16 cellular contexts compared by ENCODE assay signal in the genomic region with DNA sequence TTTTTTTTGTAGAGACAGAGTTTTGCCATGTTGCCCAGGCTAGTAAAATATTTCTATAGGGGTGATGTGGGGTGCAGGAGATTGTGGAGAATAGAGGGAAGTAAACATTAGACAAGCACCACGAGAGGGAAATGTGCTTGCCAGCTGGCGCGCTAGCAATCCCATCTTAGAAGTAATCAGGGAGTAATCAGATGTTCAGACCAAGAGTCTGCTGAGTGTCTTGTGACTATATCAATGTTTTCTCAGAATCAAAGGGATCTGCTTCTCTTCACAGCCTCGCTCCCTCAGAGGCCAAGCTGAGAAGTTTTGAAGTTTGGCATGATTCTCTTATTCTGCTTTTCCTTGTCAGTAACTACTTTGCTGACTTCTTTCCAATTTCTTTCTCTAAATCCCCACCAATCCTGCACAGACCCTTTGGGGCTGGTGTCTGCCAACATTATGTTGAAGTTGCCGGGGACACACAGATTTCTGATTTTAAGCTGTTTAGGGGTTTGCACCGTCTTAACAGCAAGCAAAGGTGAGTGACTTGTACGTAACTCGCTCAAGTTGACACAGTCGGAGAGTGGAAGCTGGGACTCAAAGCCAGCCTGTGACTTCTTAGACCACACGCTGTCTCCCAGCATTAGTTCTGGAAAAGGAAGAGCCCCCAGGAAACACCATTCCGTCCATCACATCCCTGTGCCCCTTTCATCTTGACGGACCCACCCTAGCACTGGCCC. TPM values are rescaled to one million over a fixed set of nuclear protein-coding genes. Genes with fewer than 3 reads are reported as not detected.
A peak's percentile ranks its signal among the peaks of the same experiment; 100 is the strongest.
DNase-seq lines count a peak whose midpoint lies in the region; ATAC-seq and TF ChIP-seq lines count a peak whose summit lies in the region.
"Had no signal": no experiment of that assay in that cellular context is flagged by ENCODE, and none has a peak within 500 bp of the region (broad histone marks: within the 10 kb centered on the region; RNA-seq: fewer than 3 reads in every experiment).

No MANE protein-coding gene starts in this region.

- no peak for TF ChIP-seq CTCF in Caco-2 (IDR thresholded peaks at IDR 0.05; ENCODE audit: insufficient read depth in 1 of 2, low read depth in 1 of 2, low read length in 1 of 2, severe bottlenecking in 1 of 2, unreplicated experiment in 1 of 2)

- peaks cover 3% of the 10 kb centered on the region for H3K27me3 Mint-ChIP-seq in Caco-2 (ENCODE audit: insufficient read depth, unreplicated experiment)
- peaks cover 18% of the 10 kb centered on the region for H3K27me3 Mint-ChIP-seq in stimulated activated naive CD8-positive, alpha-beta T cell treated with anti-CD3 and anti-CD28 coated beads, Interleukin-15, amount 100 ng/mL, for 72 hours

- intact Hi-C loops in Caco-2 (cut with micrococcal nuclease; ENCODE audit: unreplicated experiment) (no loop called here), left ventricle myocardium superior (cut with micrococcal nuclease) (no loop called here)

- no peaks in the 10 kb centered on the region for H3K9me3 ChIP-seq in Caco-2

- BruUV-seq in Caco-2 (replicated peaks; lab: Mats Ljungman, UMichigan) = no TSS peak

- H3K4me1 ChIP-seq in Caco-2 (peaks cover 16% of the 10 kb centered on the region), rectal smooth muscle tissue (ENCODE audit: control insufficient read depth, insufficient read depth, low read length) (peaks cover 7% of the 10 kb centered on the region)

- H3K4me1 Mint-ChIP-seq in Caco-2 (ENCODE audit: low read depth, unreplicated experiment) = peaks cover 22% of the 10 kb centered on the region
- H3K4me1 Mint-ChIP-seq in stimulated activated naive CD8-positive, alpha-beta T cell treated with anti-CD3 and anti-CD28 coated beads, Interleukin-15, amount 100 ng/mL, for 72 hours = no peaks in the 10 kb centered on the region

- H3K9me3 Mint-ChIP-seq in Caco-2 (ENCODE audit: unreplicated experiment) = no peaks in the 10 kb centered on the region
- no peaks in the 10 kb centered on the region for H3K9me3 Mint-ChIP-seq in stimulated activated naive CD8-positive, alpha-beta T cell treated with anti-CD3 and anti-CD28 coated beads, Interleukin-15, amount 100 ng/mL, for 72 hours
- H3K9me3 Mint-ChIP-seq: natural killer cell treated with Interleukin-12 subunit alpha and Interleukin-12 subunit beta and Interleukin-15 and Interleukin-18, amount 100 ng/mL, for 72 hours had no signal

- ATAC-seq in left ventricle myocardium superior (peak; percentile 35), GM19455 (IDR thresholded peaks at IDR 0.05; ENCODE audit: unreplicated experiment) (no peak)
- ATAC-seq in stimulated activated naive CD8-positive, alpha-beta T cell treated with anti-CD3 and anti-CD28 coated beads, Interleukin-15, amount 100 ng/mL, for 72 hours = no peak
- ATAC-seq: activated CD8-positive, alpha-beta T cell treated with anti-CD3 and anti-CD28 coated beads, Interleukin-2, amount 10 ng/mL, durations not matched to agents 7 days and 5 days; natural killer cell treated with Interleukin-12 subunit alpha and Interleukin-12 subunit beta and Interleukin-15 and Interleukin-18, amount 100 ng/mL, for 72 hours had no signal

- DNase-seq in Caco-2 = no peak
- peak; percentile 49 for DNase-seq in amniotic epithelial cell (ENCODE audit: low read depth)
- no peak for DNase-seq in left ventricle myocardium superior
- DNase-seq in activated CD4-positive, CD25-positive, alpha-beta regulatory T cell treated with anti-CD3 and anti-CD28 coated beads, Interleukin-2, amount 50 U/mL, for 72 hours = no peak
- no peak for DNase-seq in activated gamma-delta T cell treated with Interleukin-2 at 50 U/mL for 16 hours
- DNase-seq in stimulated activated naive CD8-positive, alpha-beta T cell treated with anti-CD3 and anti-CD28 coated beads, Interleukin-15, amount 100 ng/mL, for 72 hours = no peak
- DNase-seq: activated CD8-positive, alpha-beta T cell treated with anti-CD3 and anti-CD28 coated beads, Interleukin-2, amount 10 ng/mL, durations not matched to agents 7 days and 5 days; amygdala; COR-L47; NCI-H1694 treated with DMSO at 0.1 percent for 48 hours; NCI-H524; OCI-M1 had no signal

- CTCF ChIA-PET in Caco-2 (lab: Charles Lee) = interaction anchor here (0.9 to 1.2 kb wide), 2 partner anchors 14 to 18 kb away, joined by 3 to 7 read pairs; no protein-coding TSS in a partner anchor

- H3K27me3 ChIP-seq in Caco-2 (replicated peaks; ENCODE audit: control insufficient read depth, insufficient read depth, low read length) (no peaks in the 10 kb centered on the region), rectal smooth muscle tissue (ENCODE audit: control insufficient read depth, insufficient read depth, low read length) (peaks cover 1% of the 10 kb centered on the region)

- POLR2A ChIA-PET in Caco-2 (lab: Charles Lee) = no interaction called here

- H3K27ac ChIP-seq in rectal smooth muscle tissue (ENCODE audit: low read depth, low read length) = peak overlapping the region; percentile 68
- H3K27ac ChIP-seq: coronary artery had no signal

- H3K4me3 ChIP-seq in Caco-2 (ENCODE audit: low read depth, low read length) (no peak overlapping the region), rectal smooth muscle tissue (ENCODE audit: low read length) (no peak overlapping the region)
- H3K4me3 ChIP-seq: coronary artery had no signal

- H3K9ac ChIP-seq in rectal smooth muscle tissue (ENCODE audit: low read length) = no peak overlapping the region

- no peaks in the 10 kb centered on the region for H3K36me3 Mint-ChIP-seq in Caco-2 (ENCODE audit: insufficient read depth, unreplicated experiment)
- H3K36me3 Mint-ChIP-seq: natural killer cell treated with Interleukin-12 subunit alpha and Interleukin-12 subunit beta and Interleukin-15 and Interleukin-18, amount 100 ng/mL, for 72 hours had no signal

- peak overlapping the region; percentile 77 for H3K27ac Mint-ChIP-seq in Caco-2 (ENCODE audit: unreplicated experiment)
- H3K27ac Mint-ChIP-seq in stimulated activated naive CD8-positive, alpha-beta T cell treated with anti-CD3 and anti-CD28 coated beads, Interleukin-15, amount 100 ng/mL, for 72 hours = no peak overlapping the region
- H3K27ac Mint-ChIP-seq: activated CD8-positive, alpha-beta T cell treated with anti-CD3 and anti-CD28 coated beads, Interleukin-2, amount 10 ng/mL, durations not matched to agents 7 days and 5 days; natural killer cell treated with Interleukin-12 subunit alpha and Interleukin-12 subunit beta and Interleukin-15 and Interleukin-18, amount 100 ng/mL, for 72 hours had no signal

- H3K36me3 ChIP-seq in Caco-2 (ENCODE audit: control insufficient read depth, insufficient read depth, low read length) = no peaks in the 10 kb centered on the region
- no peaks in the 10 kb centered on the region for H3K36me3 ChIP-seq in rectal smooth muscle tissue (ENCODE audit: control insufficient read depth, insufficient read depth, low read length)

- no peak overlapping the region for H3K4me3 Mint-ChIP-seq in Caco-2 (ENCODE audit: unreplicated experiment)
- no peak overlapping the region for H3K4me3 Mint-ChIP-seq in stimulated activated naive CD8-positive, alpha-beta T cell treated with anti-CD3 and anti-CD28 coated beads, Interleukin-15, amount 100 ng/mL, for 72 hours
- H3K4me3 Mint-ChIP-seq: activated CD8-positive, alpha-beta T cell treated with anti-CD3 and anti-CD28 coated beads, Interleukin-2, amount 10 ng/mL, durations not matched to agents 7 days and 5 days; natural killer cell treated with Interleukin-12 subunit alpha and Interleukin-12 subunit beta and Interleukin-15 and Interleukin-18, amount 100 ng/mL, for 72 hours had no signal

RNA-seq across cellular contexts. Expression of gene TSPAN9, which starts 22.0 kb away (rescaled TPM):
- total RNA-seq in Caco-2 (2022) = 45.5 and 49.1 TPM in 2 replicates
- 159 TPM for total RNA-seq in left ventricle myocardium superior
- total RNA-seq: activated CD8-positive, alpha-beta T cell treated with anti-CD3 and anti-CD28 coated beads, Interleukin-2, amount 10 ng/mL, durations not matched to agents 7 days and 5 days had no signal
